In the genomic region with DNA sequence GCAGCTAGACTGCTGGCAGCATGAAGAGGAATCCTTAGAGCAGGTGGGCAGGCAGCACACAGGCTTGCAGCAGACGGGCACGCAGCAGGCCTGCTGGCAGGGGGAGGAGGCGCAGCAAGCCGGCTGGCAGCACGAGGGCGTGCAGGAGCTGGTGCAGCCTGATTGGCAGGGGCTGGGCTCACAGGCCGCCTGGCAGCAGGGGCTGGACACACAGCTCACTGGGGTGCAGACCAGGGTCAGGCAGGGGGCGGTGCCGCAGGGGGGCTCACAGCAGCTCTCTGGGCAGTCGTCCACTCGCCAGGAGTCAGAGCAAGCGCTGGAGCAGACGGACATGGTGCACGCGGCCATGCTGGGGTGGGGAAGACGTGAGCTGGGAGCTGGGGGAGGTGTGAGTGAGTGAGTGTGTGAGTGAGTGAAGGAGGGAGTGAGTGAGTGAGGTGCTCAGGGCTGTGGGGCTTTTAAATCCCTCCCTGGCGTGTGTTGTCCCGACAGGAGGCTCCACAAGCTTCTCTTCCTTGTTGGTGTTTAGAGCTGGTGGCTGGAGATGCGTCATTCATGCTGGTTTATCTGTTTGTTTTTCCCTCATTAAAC, we compare ENCODE assay signal across 12 cellular contexts. TPM values are rescaled to one million over a fixed set of nuclear protein-coding genes. Genes with fewer than 3 reads are reported as not detected.
A peak's percentile ranks its signal among the peaks of the same experiment; 100 is the strongest.
DNase-seq lines count a peak whose midpoint lies in the region; ATAC-seq and TF ChIP-seq lines count a peak whose summit lies in the region.
"Not testable (repeated sequence)": the region's sequence is repeated elsewhere in the genome, so short reads cannot be mapped to it uniquely, and the experiment has no call there.
"Had no signal": no experiment of that assay in that cellular context is flagged by ENCODE, and none has a peak within 500 bp of the region (broad histone marks: within the 10 kb centered on the region; RNA-seq: fewer than 3 reads in every experiment).

Gene KRTAP10-5 (minus strand): TSS at position 374 of the 591 bp plus-strand sequence. CDS start 26 bp downstream, at position 348.

- H3K9ac ChIP-seq in PC-3 (ENCODE audit: low read length): peak within 1 kb of the TSS; percentile 11; the same call in 1 of the 2 replicates

- POLR2A ChIA-PET in CD4-positive, alpha-beta T cell (lab: Charles Lee): interaction anchor here (1.5 kb wide), 1 partner anchor 33 kb away, joined by 6 read pairs; no protein-coding TSS in a partner anchor
- POLR2A ChIA-PET in PC-3 (lab: Charles Lee; ENCODE audit: unreplicated experiment): not testable (repeated sequence)
- POLR2A ChIA-PET in naive thymus-derived CD8-positive, alpha-beta T cell (lab: Charles Lee): interaction anchor here (1.9 kb wide), 1 partner anchor 77 kb away, joined by 5 read pairs; the partner anchor contains the start of gene KRTAP12-3

- peaks cover 12% of the 10 kb centered on the region for H3K9me3 ChIP-seq in CD4-positive, alpha-beta T cell (ENCODE audit: control insufficient read depth, low read length)
- H3K9me3 ChIP-seq in PC-3 (ENCODE audit: low read length); right lobe of liver; vagina: not testable (repeated sequence)
- H3K9me3 ChIP-seq in esophagus muscularis mucosa: peaks cover 0 to 36% (median 17%) of the 10 kb centered on the region in 4 donors

- TF ChIP-seq EP300 in Ishikawa (IDR thresholded peaks at IDR 0.05; ENCODE audit: borderline replicate concordance); esophagus muscularis mucosa (IDR thresholded peaks at IDR 0.05): not testable (repeated sequence)

- TF ChIP-seq POLR2A in esophagus muscularis mucosa (IDR thresholded peaks at IDR 0.05; ENCODE audit: low read depth); right lobe of liver (IDR thresholded peaks at IDR 0.05); vagina (IDR thresholded peaks at IDR 0.05): not testable (repeated sequence)

- H3K27ac Mint-ChIP-seq in CD4-positive, alpha-beta T cell: not testable (repeated sequence)
- peak within 1 kb of the TSS in 8 of 10 donors; percentile 27 to 94 (median 70) for H3K27ac Mint-ChIP-seq in naive thymus-derived CD8-positive, alpha-beta T cell

- peak within 1 kb of the TSS; percentile 20 for H3K4me3 Mint-ChIP-seq in CD4-positive, alpha-beta T cell
- peak within 1 kb of the TSS in 9 of 10 donors; percentile 37 to 71 (median 55) for H3K4me3 Mint-ChIP-seq in naive thymus-derived CD8-positive, alpha-beta T cell

- DNase-seq in CD4-positive, alpha-beta T cell: not testable (repeated sequence)
- DNase-seq in PC-3 (peak; percentile 64), esophagus muscularis mucosa (ENCODE audit: extremely low spot score) (peak; percentile 45), right lobe of liver (peak in 1 of 3 donors; percentile 47), vagina (ENCODE audit: extremely low spot score in 2 of 2) (peak; percentile 16 to 77)
- DNase-seq in activated CD8-positive, alpha-beta memory T cell treated with anti-CD3 and anti-CD28 coated beads for 24 hours: peak; percentile 56
- peak in 1 of 10 donors; percentile 50 for DNase-seq in naive thymus-derived CD8-positive, alpha-beta T cell

- not testable (repeated sequence) for H3K27ac ChIP-seq in CD4-positive, alpha-beta T cell (ENCODE audit: low read depth, low read length); esophagus muscularis mucosa (replicated peaks in 1 of 4); right lobe of liver; vagina
- H3K27ac ChIP-seq in PC-3 (ENCODE audit: low read length): peak within 1 kb of the TSS; percentile 40

- H3K9me3 Mint-ChIP-seq in CD4-positive, alpha-beta T cell: peaks cover 14% of the 10 kb centered on the region
- peaks cover 0 to 34% (median 18%) of the 10 kb centered on the region in 9 donors for H3K9me3 Mint-ChIP-seq in naive thymus-derived CD8-positive, alpha-beta T cell

- peak within 1 kb of the TSS; percentile 82 for H3K4me2 ChIP-seq in PC-3 (ENCODE audit: low read length)

- intact Hi-C loops in CD4-positive, alpha-beta T cell (cut with DNase I, micrococcal nuclease); PC-3 (cut with micrococcal nuclease); esophagus muscularis mucosa (cut with DNase I); right lobe of liver (cut with DNase I): not testable (repeated sequence)
- intact Hi-C loops in vagina (cut with DNase I): loop anchor here (10.0 kb wide), 1 partner anchor 126 kb away; the partner anchor contains the start of gene LRRC3

- H3K79me2 ChIP-seq in PC-3 (ENCODE audit: low read length): not testable (repeated sequence)

- not testable (repeated sequence) for BruUV-seq in PC-3 (replicated peaks; lab: Mats Ljungman, UMichigan)

- peak within 1 kb of the TSS; percentile 61 for H2AFZ ChIP-seq in PC-3 (ENCODE audit: low read length)

- H3K4me1 ChIP-seq in PC-3 (ENCODE audit: insufficient read depth, low read length); right lobe of liver; vagina: not testable (repeated sequence)
- H3K4me1 ChIP-seq in esophagus muscularis mucosa: peaks cover 0 to 16% (median 5%) of the 10 kb centered on the region in 4 donors

- ATAC-seq in CD4-positive, alpha-beta T cell (ENCODE audit: poor library complexity); naive thymus-derived CD8-positive, alpha-beta T cell: not testable (repeated sequence)
- ATAC-seq in PC-3 (peak; percentile 86), right lobe of liver (peak in 3 of 4 donors; percentile 49 to 73 (median 54))

- TF ChIP-seq RAD21 in Ishikawa (IDR thresholded peaks at IDR 0.05; ENCODE audit: low read depth): not testable (repeated sequence)

- peaks cover 24% of the 10 kb centered on the region for H3K4me1 Mint-ChIP-seq in CD4-positive, alpha-beta T cell (ENCODE audit: low read depth)
- H3K4me1 Mint-ChIP-seq in naive thymus-derived CD8-positive, alpha-beta T cell: peaks cover 16 to 48% (median 30%) of the 10 kb centered on the region in 4 donors

- H3K36me3 Mint-ChIP-seq in CD4-positive, alpha-beta T cell (ENCODE audit: low read depth): not testable (repeated sequence)
- peaks cover 0 to 15% (median 5%) of the 10 kb centered on the region in 3 donors for H3K36me3 Mint-ChIP-seq in naive thymus-derived CD8-positive, alpha-beta T cell

- peak within 1 kb of the TSS; percentile 51 for H3K4me3 ChIP-seq in PC-3 (ENCODE audit: low read length)
- not testable (repeated sequence) for H3K4me3 ChIP-seq in esophagus muscularis mucosa, right lobe of liver, vagina

- CTCF ChIA-PET in CD4-positive, alpha-beta T cell (lab: Charles Lee): interaction anchor here (0.6 kb wide), 1 partner anchor 48 kb away, joined by 3 read pairs; no protein-coding TSS in a partner anchor
- CTCF ChIA-PET in PC-3 (lab: Charles Lee): interaction anchor here (0.6 to 1.7 kb wide), 3 partner anchors 92 to 213 kb away, joined by 4 to 12 read pairs (median 4); no protein-coding TSS in a partner anchor

- H3K9me2 ChIP-seq in PC-3 (replicated peaks; ENCODE audit: low read length): not testable (repeated sequence)

- H3F3A ChIP-seq in PC-3 (ENCODE audit: low read length, unreplicated experiment): not testable (repeated sequence)

- H3K27me3 Mint-ChIP-seq in CD4-positive, alpha-beta T cell: peaks cover 21% of the 10 kb centered on the region
- not testable (repeated sequence) for H3K27me3 Mint-ChIP-seq in naive thymus-derived CD8-positive, alpha-beta T cell

- not testable (repeated sequence) for TF ChIP-seq CTCF in CD4-positive, alpha-beta T cell (IDR thresholded peaks at IDR 0.05); PC-3 (conservative IDR thresholded peaks at IDR 0.05; ENCODE audit: low read depth, low read length); esophagus muscularis mucosa (IDR thresholded peaks at IDR 0.05); right lobe of liver (IDR thresholded peaks at IDR 0.05); vagina (IDR thresholded peaks at IDR 0.05)

- WGBS in esophagus muscularis mucosa: 35% methylated on average over 16 of the region's 19 CpGs
- WGBS in right lobe of liver (ENCODE audit: insufficient coverage, low coverage, low lambda C conversion rate, missing lambda C conversion rate): 48% methylated on average over 9 of the region's 19 CpGs

- not testable (repeated sequence) for H4K20me1 ChIP-seq in PC-3 (ENCODE audit: low read length)

- H3K27me3 ChIP-seq in CD4-positive, alpha-beta T cell (ENCODE audit: control insufficient read depth, insufficient read depth, low read length); PC-3 (ENCODE audit: low read length); right lobe of liver; vagina: not testable (repeated sequence)
- peaks cover 0 to 26% (median 0%) of the 10 kb centered on the region in 4 donors for H3K27me3 ChIP-seq in esophagus muscularis mucosa

- not testable (repeated sequence) for H3K36me3 ChIP-seq in PC-3 (ENCODE audit: low read depth, low read length); esophagus muscularis mucosa; right lobe of liver; vagina

TF ChIP-seq in Ishikawa, 13 proteins besides CTCF, POLR2A, EP300 and RAD21:
- TF ChIP-seq TCF12 (IDR thresholded peaks at IDR 0.05; ENCODE audit: low read depth) (0 out of 2 replicates have a peak, but pooled peaks have one; percentile 46), NFIC (IDR thresholded peaks at IDR 0.05) (peak; percentile 39; the same call in 1 of the 2 replicates)

RNA-seq across cellular contexts. Expression of gene KRTAP10-5, which starts in this region (rescaled TPM):
- total RNA-seq in CD4-positive, alpha-beta T cell: not detected
- total RNA-seq in PC-3 (2014; rRNA removed): 0.98 TPM in 1 of 2 replicates, not detected in the other
- total RNA-seq in esophagus muscularis mucosa: not detected
- not detected for total RNA-seq in right lobe of liver
- total RNA-seq in naive thymus-derived CD8-positive, alpha-beta T cell: not detected
- not detected for polyA plus RNA-seq in naive thymus-derived CD8-positive, alpha-beta T cell
- total RNA-seq in vagina: not detected
- total RNA-seq: Daoy, H7, HepG2, SK-MEL-5 had no signal
- polyA plus RNA-seq: HepG2 had no signal

Comparison
In these comparisons a context has a peak if more than half of its experiments do, and no peak if none do; other contexts are left out.
1. Peak in DNase-seq, ATAC-seq, H3K4me3 ChIP-seq, H3K27ac ChIP-seq, H3K9ac ChIP-seq and H3K4me2 ChIP-seq in PC-3; RNA of the gene not detected or under 1 TPM.
2. Peak in DNase-seq in esophagus muscularis mucosa; RNA of the gene not detected or under 1 TPM.
3. Peak in ATAC-seq in right lobe of liver; RNA of the gene not detected or under 1 TPM.
4. Peak in DNase-seq in vagina; RNA of the gene not detected or under 1 TPM.